In the genomic region with DNA sequence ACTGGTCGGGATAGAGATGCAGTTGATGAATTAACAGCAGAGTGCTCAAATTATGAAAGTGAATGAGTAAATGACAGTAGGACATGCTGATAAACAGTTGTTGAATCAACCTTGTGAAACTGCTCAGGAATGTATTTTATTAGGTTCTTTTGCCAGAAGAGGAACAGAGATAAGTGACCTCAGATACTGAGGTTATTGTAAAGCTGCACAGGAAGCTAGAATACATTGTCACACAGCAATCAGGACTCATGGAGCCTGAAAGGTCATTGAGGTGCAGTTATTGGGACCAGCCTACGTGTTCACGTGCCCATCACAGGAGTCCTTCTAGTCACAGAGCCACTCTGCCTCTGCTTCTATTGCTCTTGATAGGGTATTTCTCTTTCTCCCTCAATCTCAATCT, we compare ENCODE assay signal across 1 cellular context.
TF ChIP-seq lines count a peak whose summit lies in the region.

No MANE protein-coding gene starts in this region.

TF ChIP-seq in GM12878, 131 proteins besides CTCF, POLR2A, EP300 and RAD21 (continued from another document):
- TF ChIP-seq, protein P1, sequence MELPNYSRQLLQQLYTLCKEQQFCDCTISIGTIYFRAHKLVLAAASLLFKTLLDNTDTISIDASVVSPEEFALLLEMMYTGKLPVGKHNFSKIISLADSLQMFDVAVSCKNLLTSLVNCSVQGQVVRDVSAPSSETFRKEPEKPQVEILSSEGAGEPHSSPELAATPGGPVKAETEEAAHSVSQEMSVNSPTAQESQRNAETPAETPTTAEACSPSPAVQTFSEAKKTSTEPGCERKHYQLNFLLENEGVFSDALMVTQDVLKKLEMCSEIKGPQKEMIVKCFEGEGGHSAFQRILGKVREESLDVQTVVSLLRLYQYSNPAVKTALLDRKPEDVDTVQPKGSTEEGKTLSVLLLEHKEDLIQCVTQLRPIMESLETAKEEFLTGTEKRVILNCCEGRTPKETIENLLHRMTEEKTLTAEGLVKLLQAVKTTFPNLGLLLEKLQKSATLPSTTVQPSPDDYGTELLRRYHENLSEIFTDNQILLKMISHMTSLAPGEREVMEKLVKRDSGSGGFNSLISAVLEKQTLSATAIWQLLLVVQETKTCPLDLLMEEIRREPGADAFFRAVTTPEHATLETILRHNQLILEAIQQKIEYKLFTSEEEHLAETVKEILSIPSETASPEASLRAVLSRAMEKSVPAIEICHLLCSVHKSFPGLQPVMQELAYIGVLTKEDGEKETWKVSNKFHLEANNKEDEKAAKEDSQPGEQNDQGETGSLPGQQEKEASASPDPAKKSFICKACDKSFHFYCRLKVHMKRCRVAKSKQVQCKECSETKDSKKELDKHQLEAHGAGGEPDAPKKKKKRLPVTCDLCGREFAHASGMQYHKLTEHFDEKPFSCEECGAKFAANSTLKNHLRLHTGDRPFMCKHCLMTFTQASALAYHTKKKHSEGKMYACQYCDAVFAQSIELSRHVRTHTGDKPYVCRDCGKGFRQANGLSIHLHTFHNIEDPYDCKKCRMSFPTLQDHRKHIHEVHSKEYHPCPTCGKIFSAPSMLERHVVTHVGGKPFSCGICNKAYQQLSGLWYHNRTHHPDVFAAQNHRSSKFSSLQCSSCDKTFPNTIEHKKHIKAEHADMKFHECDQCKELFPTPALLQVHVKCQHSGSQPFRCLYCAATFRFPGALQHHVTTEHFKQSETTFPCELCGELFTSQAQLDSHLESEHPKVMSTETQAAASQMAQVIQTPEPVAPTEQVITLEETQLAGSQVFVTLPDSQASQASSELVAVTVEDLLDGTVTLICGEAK (IDR thresholded peaks at IDR 0.05; ENCODE audit: borderline replicate concordance) = no peak
- TF ChIP-seq NR2F1 (conservative IDR thresholded peaks at IDR 0.05) = peak; percentile 72
- 0 out of 3 replicates have a peak, but pooled peaks have one; percentile 12 for TF ChIP-seq POU2F2 (IDR thresholded peaks at IDR 0.05; ENCODE audit: borderline replicate concordance, low read depth, low read length)
- no peak for TF ChIP-seq REST (IDR thresholded peaks at IDR 0.05; ENCODE audit: low read depth, low read length)
- TF ChIP-seq ATF7 (IDR thresholded peaks at IDR 0.05; ENCODE audit: low read depth) = peak; percentile 53
- no peak for TF ChIP-seq RB1 (IDR thresholded peaks at IDR 0.05; ENCODE audit: borderline replicate concordance)
- TF ChIP-seq BHLHE40 (IDR thresholded peaks at IDR 0.05; ENCODE audit: borderline replicate concordance in 1 of 2, low read depth in 2 of 2, low read length in 1 of 2) = peak in 1 of 2 experiments; percentile 44; a peak in 1 of 4 replicates
- TF ChIP-seq RUNX3 (IDR thresholded peaks at IDR 0.05; ENCODE audit: low read length) = peak; percentile 49
- 0 out of 2 replicates have a peak, but pooled peaks have one; percentile 32 for TF ChIP-seq PAX5 (IDR thresholded peaks at IDR 0.05; ENCODE audit: borderline replicate concordance, low read depth, low read length)
- no peak for TF ChIP-seq RBBP5 (conservative IDR thresholded peaks at IDR 0.05)
- TF ChIP-seq RELB (IDR thresholded peaks at IDR 0.05; ENCODE audit: low read depth) = no peak
- no peak for TF ChIP-seq PAX8 (IDR thresholded peaks at IDR 0.05)
- TF ChIP-seq ESRRA (IDR thresholded peaks at IDR 0.05; ENCODE audit: low read length) = no peak
- TF ChIP-seq SPI1 (IDR thresholded peaks at IDR 0.05; ENCODE audit: borderline replicate concordance, insufficient read depth, low read depth, low read length) = peak; percentile 83
- no peak for TF ChIP-seq CHD2 (IDR thresholded peaks at IDR 0.05; ENCODE audit: borderline replicate concordance, low read depth, low read length)
- no peak for TF ChIP-seq JUNB (IDR thresholded peaks at IDR 0.05)
